11 cellular contexts compared by ENCODE assay signal in genomic region chr12:94710933-94711332, GRCh38.
DNase-seq lines count a peak whose midpoint lies in the region; ATAC-seq, FAIRE-seq and TF ChIP-seq lines count a peak whose summit lies in the region.
"Had no signal": no experiment of that assay in that cellular context is flagged by ENCODE, and none has a peak within 500 bp of the region (broad histone marks: within the 10 kb centered on the region; RNA-seq: fewer than 3 reads in every experiment).

No MANE protein-coding gene starts in this region.

- ATAC-seq in activated CD8-positive, alpha-beta T cell treated with anti-CD3 and anti-CD28 coated beads for 36 hours: peak; percentile 50
- ATAC-seq in HepG2 (peak; percentile 90), HG03139 (IDR thresholded peaks at IDR 0.05; ENCODE audit: unreplicated experiment) (no peak), HG03439 (IDR thresholded peaks at IDR 0.05; ENCODE audit: unreplicated experiment) (no peak)

- H3K9me3 ChIP-seq in Karpas-422 (ENCODE audit: low read length): no peaks in the 10 kb centered on the region
- H3K9me3 ChIP-seq in HepG2 (ENCODE audit: low read length): no peaks in the 10 kb centered on the region
- H3K9me3 ChIP-seq: BLaER1, thoracic aorta had no signal

- 5% methylated on average over 3 of the region's 3 CpGs for WGBS in HepG2 (ENCODE audit: low lambda C conversion rate)

- TF ChIP-seq EP300 in HepG2 (IDR thresholded peaks at IDR 0.05; ENCODE audit: low read depth in 2 of 2, low read length in 2 of 2) (no peak), HepG2 (CRISPR knock-in tag; IDR thresholded peaks at IDR 0.05; ENCODE audit: borderline replicate concordance) (no peak)

- no peak for TF ChIP-seq CTCF in activated CD8-positive, alpha-beta T cell treated with anti-CD3 and anti-CD28 coated beads for 36 hours (IDR thresholded peaks at IDR 0.05)
- TF ChIP-seq CTCF in HepG2 (CRISPR knock-in tag; IDR thresholded peaks at IDR 0.05): peak; percentile 64

- BruUV-seq in HepG2 (replicated peaks; lab: Mats Ljungman, UMichigan): no TSS peak

- DNase-seq in NCI-H1436 (lab: John Stamatoyannopoulos, UW) (peak; percentile 9), NCI-H1436 treated with DMSO at 0.1 percent for 48 hours (lab: John Stamatoyannopoulos, UW) (no peak), Karpas-422 (peak; percentile 83), HepG2 (ENCODE audit: low spot score) (peak; percentile 32)
- DNase-seq in activated CD8-positive, alpha-beta T cell treated with anti-CD3 and anti-CD28 coated beads for 36 hours: peak; percentile 55
- no peak for DNase-seq in activated effector memory CD4-positive, alpha-beta T cell treated with anti-CD3 and anti-CD28 coated beads, Interleukin-2, amount 50 U/mL, for 16 hours

- H3K27ac Mint-ChIP-seq in activated CD8-positive, alpha-beta T cell treated with anti-CD3 and anti-CD28 coated beads for 36 hours: no peak overlapping the region

- no peaks in the 10 kb centered on the region for H3K9me2 ChIP-seq in Karpas-422 (replicated peaks; ENCODE audit: insufficient read depth, low read length)

- no peak overlapping the region for H3K9ac ChIP-seq in Karpas-422 (ENCODE audit: low read length)
- H3K9ac ChIP-seq in HepG2 (ENCODE audit: insufficient read depth, low read depth, low read length): no peak overlapping the region
- H3K9ac ChIP-seq: BLaER1 had no signal

- CTCF ChIA-PET in activated CD8-positive, alpha-beta T cell treated with anti-CD3 and anti-CD28 coated beads for 36 hours (lab: Charles Lee): interaction anchor here (0.6 to 1.1 kb wide), 6 partner anchors 10 to 824 kb away, joined by 3 to 5 read pairs (median 3); no protein-coding TSS in a partner anchor
- CTCF ChIA-PET in HepG2 (lab: Yijun Ruan, JAX; ENCODE audit: low intra/inter-chr PET ratio, low total read pairs): interaction anchor here (1.0 kb wide), 1 partner anchor 823 kb away, joined by 3 read pairs; no protein-coding TSS in a partner anchor

- no peak for TF ChIP-seq RAD21 in HepG2 (CRISPR knock-in tag; IDR thresholded peaks at IDR 0.05)

- intact Hi-C loops in activated CD8-positive, alpha-beta T cell treated with anti-CD3 and anti-CD28 coated beads for 36 hours (cut with micrococcal nuclease): no loop called here
- intact Hi-C loops in HepG2 (cut with micrococcal nuclease; ENCODE audit: unreplicated experiment): no loop called here

- H3K4me3 ChIP-seq in Karpas-422 (ENCODE audit: low read length): no peak overlapping the region
- H3K4me3 ChIP-seq in HepG2 (replicated peaks in 1 of 3; ENCODE audit: insufficient read depth in 1 of 3, low read depth in 2 of 3, low read length in 3 of 3): no peak overlapping the region
- H3K4me3 ChIP-seq: BLaER1, thoracic aorta had no signal

- no peak overlapping the region for H3K4me3 Mint-ChIP-seq in activated CD8-positive, alpha-beta T cell treated with anti-CD3 and anti-CD28 coated beads for 36 hours

- in situ Hi-C loops in HepG2 (cut with HindIII; ENCODE audit: extremely low pct_ligation_motif_present, low pct_unique_long_range_greater_than_20kb): no loop called here

- H3K27me3 Mint-ChIP-seq in activated CD8-positive, alpha-beta T cell treated with anti-CD3 and anti-CD28 coated beads for 36 hours: peaks cover 2% of the 10 kb centered on the region

- no peaks in the 10 kb centered on the region for H3K36me3 Mint-ChIP-seq in activated CD8-positive, alpha-beta T cell treated with anti-CD3 and anti-CD28 coated beads for 36 hours (ENCODE audit: low read depth)

- no peaks in the 10 kb centered on the region for H3K9me3 Mint-ChIP-seq in activated CD8-positive, alpha-beta T cell treated with anti-CD3 and anti-CD28 coated beads for 36 hours

- POLR2A ChIA-PET in activated CD8-positive, alpha-beta T cell treated with anti-CD3 and anti-CD28 coated beads for 36 hours (lab: Charles Lee): no interaction called here
- POLR2A ChIA-PET in HepG2 (lab: Yijun Ruan, JAX): no interaction called here

- FAIRE-seq in HepG2 (lab: Jason Lieb, UNC): no peak
- FAIRE-seq: islet of Langerhans had no signal

- H3K27me3 ChIP-seq in Karpas-422 (ENCODE audit: low read length): no peaks in the 10 kb centered on the region
- H3K27me3 ChIP-seq in HepG2 (ENCODE audit: control insufficient read depth in 1 of 2, insufficient read depth in 2 of 2, low read length in 2 of 2): no peaks in the 10 kb centered on the region
- H3K27me3 ChIP-seq: BLaER1 had no signal

- H3K4me2 ChIP-seq in Karpas-422 (ENCODE audit: low read depth, low read length, poor library complexity, severe bottlenecking) (no peak overlapping the region), HepG2 (ENCODE audit: low read depth, low read length) (no peak overlapping the region)
- H3K4me2 ChIP-seq: BLaER1 had no signal

- H3K36me3 ChIP-seq in Karpas-422 (ENCODE audit: insufficient read depth, low read length) (no peaks in the 10 kb centered on the region), HepG2 (replicated peaks in 1 of 2; ENCODE audit: control insufficient read depth in 1 of 2, insufficient read depth in 2 of 2, low read length in 2 of 2) (no peaks in the 10 kb centered on the region)
- H3K36me3 ChIP-seq: BLaER1, thoracic aorta had no signal

- peaks cover 7% of the 10 kb centered on the region for H3K4me1 ChIP-seq in Karpas-422 (ENCODE audit: low read length)
- H3K4me1 ChIP-seq in HepG2 (ENCODE audit: insufficient read depth, low read length): no peaks in the 10 kb centered on the region

- H4K20me1 ChIP-seq in Karpas-422 (ENCODE audit: insufficient read depth, low read depth, low read length): no peaks in the 10 kb centered on the region
- H4K20me1 ChIP-seq in HepG2 (ENCODE audit: insufficient read depth, low read length): no peaks in the 10 kb centered on the region
- H4K20me1 ChIP-seq: BLaER1 had no signal

- H3K79me2 ChIP-seq in Karpas-422 (ENCODE audit: low read length) (no peaks in the 10 kb centered on the region), HepG2 (ENCODE audit: insufficient read depth, low read length) (no peaks in the 10 kb centered on the region)

- no peak overlapping the region for H2AFZ ChIP-seq in Karpas-422 (ENCODE audit: low read length)
- no peak overlapping the region for H2AFZ ChIP-seq in HepG2 (ENCODE audit: low read length)

- TF ChIP-seq POLR2A in HepG2 (IDR thresholded peaks at IDR 0.05; ENCODE audit: insufficient read depth in 1 of 2, low read depth in 2 of 2, low read length in 2 of 2): no peak

- peaks cover 6% of the 10 kb centered on the region for H3K4me1 Mint-ChIP-seq in activated CD8-positive, alpha-beta T cell treated with anti-CD3 and anti-CD28 coated beads for 36 hours (ENCODE audit: low read depth)

- H3K27ac ChIP-seq in Karpas-422 (ENCODE audit: low read length): no peak overlapping the region
- no peak overlapping the region for H3K27ac ChIP-seq in HepG2 (ENCODE audit: extremely low read length, insufficient read depth, low read length)
- H3K27ac ChIP-seq: BLaER1, thoracic aorta had no signal

TF ChIP-seq in HepG2, 621 proteins besides CTCF, POLR2A, EP300 and RAD21:
- TF ChIP-seq ZNF329 (CRISPR knock-in tag; IDR thresholded peaks at IDR 0.05; ENCODE audit: low read depth): peak; percentile 60; the same call in 1 of the 2 replicates
- peak; percentile 62 for TF ChIP-seq STAG1 (CRISPR knock-in tag; IDR thresholded peaks at IDR 0.05)
- TF ChIP-seq, protein P1, sequence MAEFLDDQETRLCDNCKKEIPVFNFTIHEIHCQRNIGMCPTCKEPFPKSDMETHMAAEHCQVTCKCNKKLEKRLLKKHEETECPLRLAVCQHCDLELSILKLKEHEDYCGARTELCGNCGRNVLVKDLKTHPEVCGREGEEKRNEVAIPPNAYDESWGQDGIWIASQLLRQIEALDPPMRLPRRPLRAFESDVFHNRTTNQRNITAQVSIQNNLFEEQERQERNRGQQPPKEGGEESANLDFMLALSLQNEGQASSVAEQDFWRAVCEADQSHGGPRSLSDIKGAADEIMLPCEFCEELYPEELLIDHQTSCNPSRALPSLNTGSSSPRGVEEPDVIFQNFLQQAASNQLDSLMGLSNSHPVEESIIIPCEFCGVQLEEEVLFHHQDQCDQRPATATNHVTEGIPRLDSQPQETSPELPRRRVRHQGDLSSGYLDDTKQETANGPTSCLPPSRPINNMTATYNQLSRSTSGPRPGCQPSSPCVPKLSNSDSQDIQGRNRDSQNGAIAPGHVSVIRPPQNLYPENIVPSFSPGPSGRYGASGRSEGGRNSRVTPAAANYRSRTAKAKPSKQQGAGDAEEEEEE (CRISPR knock-in tag; IDR thresholded peaks at IDR 0.05; ENCODE audit: borderline replicate concordance): no peak
- no peak for TF ChIP-seq GATA4 (IDR thresholded peaks at IDR 0.05; ENCODE audit: borderline replicate concordance, low read depth)

Comparison
In these comparisons a context has a peak if more than half of its experiments do, and no peak if none do; other contexts are left out.
1. DNase-seq: peak in NCI-H1436 (single experiment), Karpas-422 (single experiment), activated CD8-positive, alpha-beta T cell treated with anti-CD3 and anti-CD28 coated beads for 36 hours (single experiment) and HepG2 (single experiment); none in NCI-H1436 treated with DMSO at 0.1 percent for 48 hours (single experiment) and activated effector memory CD4-positive, alpha-beta T cell treated with anti-CD3 and anti-CD28 coated beads, Interleukin-2, amount 50 U/mL, for 16 hours (single experiment).
2. ATAC-seq: peak in activated CD8-positive, alpha-beta T cell treated with anti-CD3 and anti-CD28 coated beads for 36 hours (single experiment) and HepG2 (single experiment); none in HG03139 (single experiment) and HG03439 (single experiment).